In the genomic region with DNA sequence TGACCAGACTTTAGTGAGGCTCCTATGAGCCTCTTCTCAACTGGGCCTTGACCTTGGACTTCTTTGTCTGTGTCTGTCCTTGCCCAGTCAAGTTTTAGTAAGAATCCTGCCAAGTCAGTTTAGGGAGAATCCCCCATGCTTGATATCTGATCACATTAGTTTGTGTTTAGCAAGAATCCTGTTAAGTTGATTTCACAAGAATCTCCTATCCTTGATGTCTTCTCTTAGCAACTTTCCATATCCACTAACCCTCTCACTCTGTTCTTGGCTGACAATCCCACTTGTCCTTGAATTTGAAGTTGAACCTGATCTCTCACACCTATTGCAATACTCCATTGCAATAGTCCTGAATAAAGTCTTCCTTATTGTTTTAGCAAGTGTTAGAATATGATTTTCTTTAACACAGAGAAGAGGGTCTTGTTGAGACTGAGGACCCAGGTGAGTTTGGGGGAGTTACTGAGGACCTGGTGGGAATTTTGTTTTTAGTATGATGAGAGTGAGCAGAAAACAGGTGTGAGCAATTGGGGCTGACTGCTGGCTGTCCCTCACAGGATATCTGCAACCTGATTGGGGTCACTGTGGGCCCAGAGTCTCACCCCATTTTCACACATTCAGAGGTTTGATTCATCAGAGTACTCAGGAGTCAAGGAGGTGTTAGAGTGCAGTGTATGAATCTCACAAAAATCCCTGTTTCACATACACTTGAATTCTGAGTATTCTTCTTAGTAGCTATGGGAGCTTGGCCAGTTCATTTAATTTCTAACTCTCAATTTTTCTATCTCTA, we compare ENCODE assay signal across 25 cellular contexts. TPM values are rescaled to one million over a fixed set of nuclear protein-coding genes. Genes with fewer than 3 reads are reported as not detected.
DNase-seq lines count a peak whose midpoint lies in the region; ATAC-seq and TF ChIP-seq lines count a peak whose summit lies in the region.
"Had no signal": no experiment of that assay in that cellular context is flagged by ENCODE, and none has a peak within 500 bp of the region (broad histone marks: within the 10 kb centered on the region; RNA-seq: fewer than 3 reads in every experiment).

No MANE protein-coding gene starts in this region.

- no peaks in the 10 kb centered on the region for H3K36me3 ChIP-seq in RWPE2 (ENCODE audit: low read depth)

- peaks cover 0 to 2% (median 0%) of the 10 kb centered on the region in 6 donors for H3K9me3 Mint-ChIP-seq in immature natural killer cell
- H3K9me3 Mint-ChIP-seq: CD4-positive, alpha-beta memory T cell had no signal

- peaks cover 38% of the 10 kb centered on the region for H3K4me1 ChIP-seq in RWPE2 (ENCODE audit: insufficient read depth, poor library complexity, severe bottlenecking)

- H3K27me3 ChIP-seq in RWPE2 (ENCODE audit: insufficient read depth, poor library complexity, severe bottlenecking) = no peaks in the 10 kb centered on the region

- H3K27ac Mint-ChIP-seq in immature natural killer cell = no peak overlapping the region
- H3K27ac Mint-ChIP-seq: CD4-positive, alpha-beta memory T cell had no signal

- no peak overlapping the region for H3K4me3 ChIP-seq in RWPE2 (ENCODE audit: severe bottlenecking)
- no peak overlapping the region for H3K4me3 ChIP-seq in choroid plexus epithelial cell (ENCODE audit: low read depth, low read length)
- no peak overlapping the region for H3K4me3 ChIP-seq in fibroblast of pulmonary artery (replicated peaks; ENCODE audit: low read depth, low read length)
- H3K4me3 ChIP-seq: A549, PC-9 had no signal

- intact Hi-C loops in left ventricle myocardium superior (cut with micrococcal nuclease) = no loop called here

- DNase-seq in RWPE2 (ENCODE audit: low spot score) (no peak), choroid plexus epithelial cell (ENCODE audit: low read depth) (peak; percentile 43), fibroblast of pulmonary artery (ENCODE audit: low read depth) (peak; percentile 37), renal cortical epithelial cell (ENCODE audit: low read depth) (peak; percentile 41), immature natural killer cell (no peak), left ventricle myocardium superior (no peak), ureter (ENCODE audit: low spot score) (no peak)
- DNase-seq: C1 segment of cervical spinal cord; CD4-positive, alpha-beta memory T cell; COR-L47; DMS53; Kasumi-1; MV-4-11; NCI-H1105; NCI-H1436 treated with DMSO at 0.1 percent for 48 hours; NCI-H187 treated with DMSO at 0.1 percent for 48 hours; NCI-H446; NCI-H524 treated with DMSO at 0.1 percent for 48 hours; NCI-H774; PC-9; RPMI8226; SHP77 treated with DMSO at 0.1 percent for 48 hours had no signal

- peak overlapping the region; percentile 11 for H3K27ac ChIP-seq in RWPE2 (ENCODE audit: poor library complexity, severe bottlenecking)
- H3K27ac ChIP-seq: A549, PC-9 had no signal

- no peaks in the 10 kb centered on the region for H3K9me3 ChIP-seq in RWPE2 (ENCODE audit: severe bottlenecking)
- H3K9me3 ChIP-seq: A549 had no signal

- no peaks in the 10 kb centered on the region for H3K4me1 Mint-ChIP-seq in immature natural killer cell
- H3K4me1 Mint-ChIP-seq: CD4-positive, alpha-beta memory T cell had no signal

- ATAC-seq in RWPE2 (ENCODE audit: low read depth) (no peak), left ventricle myocardium superior (no peak), GM21737 (IDR thresholded peaks at IDR 0.05; ENCODE audit: unreplicated experiment) (no peak)
- ATAC-seq: A549 had no signal

- TF ChIP-seq CTCF in RWPE2 (IDR thresholded peaks at IDR 0.05; ENCODE audit: poor library complexity, severe bottlenecking) (no peak), choroid plexus epithelial cell (conservative IDR thresholded peaks at IDR 0.05; ENCODE audit: low read depth, low read length) (no peak), fibroblast of pulmonary artery (IDR thresholded peaks at IDR 0.05; ENCODE audit: low read length, missing control alignments) (no peak)

- no peak overlapping the region for H3K4me3 Mint-ChIP-seq in immature natural killer cell
- H3K4me3 Mint-ChIP-seq: CD4-positive, alpha-beta memory T cell had no signal

- peaks cover 0 to 2% (median 0%) of the 10 kb centered on the region in 3 donors for H3K27me3 Mint-ChIP-seq in immature natural killer cell (ENCODE audit: low read depth in 3 of 3)

- no peaks in the 10 kb centered on the region for H3K36me3 Mint-ChIP-seq in immature natural killer cell
- H3K36me3 Mint-ChIP-seq: CD4-positive, alpha-beta memory T cell had no signal

RNA-seq across cellular contexts. Expression of gene TNFAIP8L3, which starts 39.9 kb away (rescaled TPM):
- total RNA-seq in renal cortical epithelial cell (0.35 and 0.40 TPM in 2 replicates), left ventricle myocardium superior (4.9 TPM), ureter (20.6 TPM)
- polyA plus RNA-seq in immature natural killer cell = not detected
- total RNA-seq: CD4-positive, alpha-beta memory T cell; G401 had no signal
- polyA plus RNA-seq: CD4-positive, alpha-beta memory T cell had no signal

Comparison
In these comparisons a context has a peak if more than half of its experiments do, and no peak if none do; other contexts are left out.
1. DNase-seq: peak in choroid plexus epithelial cell (single experiment), fibroblast of pulmonary artery (single experiment) and renal cortical epithelial cell (single experiment); none in RWPE2 (single experiment), immature natural killer cell (0 of 3), left ventricle myocardium superior (single experiment) and ureter (single experiment).